In genomic region chr1:22749503-22749902, GRCh38 we compare ENCODE assay signal across 1 cellular context.
TF ChIP-seq lines count a peak whose summit lies in the region.

No MANE protein-coding gene starts in this region.

TF ChIP-seq in H1, 55 proteins besides CTCF, POLR2A, EP300 and RAD21:
- TF ChIP-seq BCL11A (IDR thresholded peaks at IDR 0.05; ENCODE audit: low read depth in 2 of 2, low read length in 2 of 2), result no peak
- TF ChIP-seq RFX5 (IDR thresholded peaks at IDR 0.05; ENCODE audit: borderline replicate concordance, low read depth, low read length), result no peak
- no peak for TF ChIP-seq SP2 (IDR thresholded peaks at IDR 0.05; ENCODE audit: low read length)
- no peak for TF ChIP-seq SIN3A (conservative IDR thresholded peaks at IDR 0.05 in 1 of 2, IDR thresholded peaks at IDR 0.05 in 1 of 2; ENCODE audit: low read depth in 1 of 2, low read length in 2 of 2)
- no peak for TF ChIP-seq ASH2L (IDR thresholded peaks at IDR 0.05; ENCODE audit: low read length)
- TF ChIP-seq NRF1 (IDR thresholded peaks at IDR 0.05; ENCODE audit: low read depth, low read length), result no peak
- TF ChIP-seq CBX5 (IDR thresholded peaks at IDR 0.05; ENCODE audit: low read depth, low read length), result no peak
- no peak for TF ChIP-seq CTBP2 (IDR thresholded peaks at IDR 0.05; ENCODE audit: borderline replicate concordance, insufficient read depth, insufficient read length, low read length)
- no peak for TF ChIP-seq JUND (IDR thresholded peaks at IDR 0.05; ENCODE audit: low read length)
- TF ChIP-seq POU5F1 (IDR thresholded peaks at IDR 0.05; ENCODE audit: low read depth, low read length), result no peak
- TF ChIP-seq, protein P1, sequence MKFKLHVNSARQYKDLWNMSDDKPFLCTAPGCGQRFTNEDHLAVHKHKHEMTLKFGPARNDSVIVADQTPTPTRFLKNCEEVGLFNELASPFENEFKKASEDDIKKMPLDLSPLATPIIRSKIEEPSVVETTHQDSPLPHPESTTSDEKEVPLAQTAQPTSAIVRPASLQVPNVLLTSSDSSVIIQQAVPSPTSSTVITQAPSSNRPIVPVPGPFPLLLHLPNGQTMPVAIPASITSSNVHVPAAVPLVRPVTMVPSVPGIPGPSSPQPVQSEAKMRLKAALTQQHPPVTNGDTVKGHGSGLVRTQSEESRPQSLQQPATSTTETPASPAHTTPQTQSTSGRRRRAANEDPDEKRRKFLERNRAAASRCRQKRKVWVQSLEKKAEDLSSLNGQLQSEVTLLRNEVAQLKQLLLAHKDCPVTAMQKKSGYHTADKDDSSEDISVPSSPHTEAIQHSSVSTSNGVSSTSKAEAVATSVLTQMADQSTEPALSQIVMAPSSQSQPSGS (IDR thresholded peaks at IDR 0.05; ENCODE audit: low read length), result no peak
- TF ChIP-seq TCF12 (IDR thresholded peaks at IDR 0.05; ENCODE audit: low read depth, low read length), result no peak
